Comparison of ENCODE assay signal across 12 cellular contexts in genomic region chr14:50657753-50658152, GRCh38. TPM values are rescaled to one million over a fixed set of nuclear protein-coding genes. Genes with fewer than 3 reads are reported as not detected.
A peak's percentile ranks its signal among the peaks of the same experiment; 100 is the strongest.
DNase-seq lines count a peak whose midpoint lies in the region; ATAC-seq and TF ChIP-seq lines count a peak whose summit lies in the region.
"Had no signal": no experiment of that assay in that cellular context is flagged by ENCODE, and none has a peak within 500 bp of the region (broad histone marks: within the 10 kb centered on the region; RNA-seq: fewer than 3 reads in every experiment).

No MANE protein-coding gene starts in this region.

- peak; percentile 12; the same call in 1 of the 2 replicates for ATAC-seq in IMR-90 (ENCODE audit: low read depth)
- peak; percentile 20 to 42 (median 25) for ATAC-seq in right lobe of liver
- ATAC-seq in HG03095 (IDR thresholded peaks at IDR 0.05; ENCODE audit: unreplicated experiment): no peak
- ATAC-seq in GM18505 (IDR thresholded peaks at IDR 0.05; ENCODE audit: unreplicated experiment): no peak
- no peak for ATAC-seq in stimulated activated memory B cell treated with anti-CD40 and anti-IgM and Interleukin-4, amounts not matched to agents 10 μg/mL and 1 μg/mL and 100 μg/mL, for 72 hours

- TF ChIP-seq CTCF in IMR-90 (conservative IDR thresholded peaks at IDR 0.05; ENCODE audit: low read depth, low read length) (no peak), chondrocyte (IDR thresholded peaks at IDR 0.05) (no peak), right lobe of liver (IDR thresholded peaks at IDR 0.05) (no peak), suprapubic skin (IDR thresholded peaks at IDR 0.05) (no peak)

- TF ChIP-seq RAD21 in IMR-90 (IDR thresholded peaks at IDR 0.05; ENCODE audit: low read length): no peak

- no peaks in the 10 kb centered on the region for H3K27me3 ChIP-seq in IMR-90 (ENCODE audit: control insufficient read depth, insufficient read depth, low read length)
- no peaks in the 10 kb centered on the region for H3K27me3 ChIP-seq in right lobe of liver
- no peaks in the 10 kb centered on the region for H3K27me3 ChIP-seq in suprapubic skin

- H4K8ac ChIP-seq in IMR-90 (ENCODE audit: low read depth in 2 of 2, low read length in 2 of 2): peak overlapping the region in 1 of 2 experiments; percentile 5; a peak in 1 of 4 replicates

- peaks cover 11% of the 10 kb centered on the region; the same call in 1 of the 2 replicates for H4K20me1 ChIP-seq in IMR-90 (ENCODE audit: insufficient read depth, low read length)

- H2BK15ac ChIP-seq in IMR-90 (ENCODE audit: low read depth, low read length): no peak overlapping the region

- BruUV-seq in IMR-90 (replicated peaks; lab: Mats Ljungman, UMichigan): no TSS peak

- no peak overlapping the region for H3K4me3 ChIP-seq in IMR-90 (ENCODE audit: insufficient read depth, low read depth, low read length)
- H3K4me3 ChIP-seq in right lobe of liver: peak overlapping the region in 1 of 3 donors; percentile 1
- H3K4me3 ChIP-seq in suprapubic skin: peak overlapping the region; percentile 20

- TF ChIP-seq EP300 in suprapubic skin (IDR thresholded peaks at IDR 0.05): no peak

- no peaks in the 10 kb centered on the region for H3K9me1 ChIP-seq in IMR-90 (ENCODE audit: insufficient read depth, low read length)

- 0 out of 2 replicates have a peak overlapping the region, but pooled peaks have one; percentile 29 for H3K9ac ChIP-seq in IMR-90 (ENCODE audit: low read depth, low read length)

- dilution Hi-C loops in IMR-90 (cut with HindIII; ENCODE audit: low sequenced_read_pairs, unreplicated experiment): no loop called here

- H3K18ac ChIP-seq in IMR-90 (ENCODE audit: low read depth, low read length): no peak overlapping the region

- POLR2A ChIA-PET in IMR-90 (lab: Charles Lee; ENCODE audit: unreplicated experiment): no interaction called here

- peak overlapping the region; percentile 59 for H3K4me3 Mint-ChIP-seq in chondrocyte (ENCODE audit: unreplicated experiment)
- H3K4me3 Mint-ChIP-seq in stimulated activated memory B cell treated with anti-CD40 and anti-IgM and Interleukin-4, amounts not matched to agents 10 μg/mL and 1 μg/mL and 100 μg/mL, for 72 hours: no peak overlapping the region

- DNase-seq in IMR-90 (no peak), chondrocyte (ENCODE audit: low spot score) (no peak), right lobe of liver (no peak), suprapubic skin (ENCODE audit: low spot score in 2 of 2) (no peak), medulla oblongata (ENCODE audit: extremely low spot score) (no peak)
- DNase-seq: activated gamma-delta T cell, NCI-H2171 had no signal

- no peaks in the 10 kb centered on the region for H3K9me3 ChIP-seq in IMR-90 (ENCODE audit: control insufficient read depth, insufficient read depth, low read length)
- no peaks in the 10 kb centered on the region for H3K9me3 ChIP-seq in right lobe of liver
- no peaks in the 10 kb centered on the region for H3K9me3 ChIP-seq in suprapubic skin

- no peak overlapping the region for H2BK20ac ChIP-seq in IMR-90 (ENCODE audit: low read depth, low read length)

- H3K56ac ChIP-seq in IMR-90 (ENCODE audit: extremely low read depth, insufficient read depth, low read length): no peak overlapping the region

- H4K91ac ChIP-seq in IMR-90 (ENCODE audit: insufficient read depth, low read depth, low read length): no peak overlapping the region

- H3K4me1 Mint-ChIP-seq in chondrocyte (ENCODE audit: low read depth): peaks cover 60% of the 10 kb centered on the region
- H3K4me1 Mint-ChIP-seq in stimulated activated memory B cell treated with anti-CD40 and anti-IgM and Interleukin-4, amounts not matched to agents 10 μg/mL and 1 μg/mL and 100 μg/mL, for 72 hours: peaks cover 48% of the 10 kb centered on the region

- peaks cover 27 to 73% of the 10 kb centered on the region in 2 experiments for H3K79me1 ChIP-seq in IMR-90 (ENCODE audit: low read depth in 1 of 2, low read length in 2 of 2)

- H2BK120ac ChIP-seq in IMR-90 (ENCODE audit: low read depth, low read length): no peak overlapping the region

- in situ Hi-C loops in IMR-90 (cut with MboI; ENCODE audit: low sequenced_read_pairs): no loop called here

- H2AFZ ChIP-seq in IMR-90 (replicated peaks; ENCODE audit: low read length, poor library complexity): no peak overlapping the region

- WGBS in IMR-90 (ENCODE audit: extremely low coverage in 2 of 2, insufficient read length in 1 of 2), 2 experiments: no CpG with 5 or more reads among the region's 2 CpGs
- 24% methylated on average over 2 of the region's 2 CpGs for WGBS in right lobe of liver (ENCODE audit: insufficient coverage, low coverage, low lambda C conversion rate, missing lambda C conversion rate)
- 28% methylated on average over 2 of the region's 2 CpGs for WGBS in suprapubic skin

- H2AK5ac ChIP-seq in IMR-90 (ENCODE audit: low read depth, low read length): no peak overlapping the region

- H3K4ac ChIP-seq in IMR-90 (ENCODE audit: low read depth, low read length): no peak overlapping the region

- peaks cover 3% of the 10 kb centered on the region; the same call in 1 of the 2 replicates for H3K4me1 ChIP-seq in IMR-90 (ENCODE audit: control insufficient read depth, insufficient read depth, low read length)
- H3K4me1 ChIP-seq in right lobe of liver: peaks cover 0 to 11% (median 5%) of the 10 kb centered on the region in 4 donors
- H3K4me1 ChIP-seq in suprapubic skin: peaks cover 41% of the 10 kb centered on the region

- peaks cover 16% of the 10 kb centered on the region for H3K36me3 Mint-ChIP-seq in chondrocyte (ENCODE audit: low read depth)
- peaks cover 33% of the 10 kb centered on the region for H3K36me3 Mint-ChIP-seq in stimulated activated memory B cell treated with anti-CD40 and anti-IgM and Interleukin-4, amounts not matched to agents 10 μg/mL and 1 μg/mL and 100 μg/mL, for 72 hours

- H3K36me3 ChIP-seq in IMR-90 (ENCODE audit: control insufficient read depth, insufficient read depth, low read length): peaks cover 9% of the 10 kb centered on the region
- H3K36me3 ChIP-seq in right lobe of liver: no peaks in the 10 kb centered on the region
- peaks cover 8% of the 10 kb centered on the region for H3K36me3 ChIP-seq in suprapubic skin

- H4K5ac ChIP-seq in IMR-90 (ENCODE audit: low read depth, low read length): no peak overlapping the region

- H3K9me3 Mint-ChIP-seq in chondrocyte (ENCODE audit: low read depth): peaks cover 8% of the 10 kb centered on the region
- H3K9me3 Mint-ChIP-seq in stimulated activated memory B cell treated with anti-CD40 and anti-IgM and Interleukin-4, amounts not matched to agents 10 μg/mL and 1 μg/mL and 100 μg/mL, for 72 hours: peaks cover 2% of the 10 kb centered on the region

- no peak overlapping the region for H3K23ac ChIP-seq in IMR-90 (ENCODE audit: low read depth, low read length)

- no peak overlapping the region for H3K14ac ChIP-seq in IMR-90 (replicated peaks; ENCODE audit: low read depth, low read length)

- TF ChIP-seq POLR2A in IMR-90 (IDR thresholded peaks at IDR 0.05; ENCODE audit: low read depth, low read length): no peak
- TF ChIP-seq POLR2A in right lobe of liver (IDR thresholded peaks at IDR 0.05): no peak
- no peak for TF ChIP-seq POLR2A in suprapubic skin (IDR thresholded peaks at IDR 0.05)
- TF ChIP-seq POLR2A in GM18505 (IDR thresholded peaks at IDR 0.05; ENCODE audit: borderline replicate concordance, extremely low read depth, insufficient read depth, insufficient read length): no peak

- H3K27me3 Mint-ChIP-seq in chondrocyte (ENCODE audit: low read depth): no peaks in the 10 kb centered on the region
- H3K27me3 Mint-ChIP-seq in stimulated activated memory B cell treated with anti-CD40 and anti-IgM and Interleukin-4, amounts not matched to agents 10 μg/mL and 1 μg/mL and 100 μg/mL, for 72 hours: no peaks in the 10 kb centered on the region
- H3K27me3 Mint-ChIP-seq: progenitor cell of endocrine pancreas had no signal

- H2BK5ac ChIP-seq in IMR-90 (ENCODE audit: low read depth, low read length, poor library complexity, severe bottlenecking): peak overlapping the region; percentile 44

- H3K27ac Mint-ChIP-seq in chondrocyte (ENCODE audit: unreplicated experiment): peak overlapping the region; percentile 78
- H3K27ac Mint-ChIP-seq in stimulated activated memory B cell treated with anti-CD40 and anti-IgM and Interleukin-4, amounts not matched to agents 10 μg/mL and 1 μg/mL and 100 μg/mL, for 72 hours: no peak overlapping the region
- H3K27ac Mint-ChIP-seq: progenitor cell of endocrine pancreas had no signal

- H3K27ac ChIP-seq in IMR-90 (ENCODE audit: insufficient read depth, low read length) (peak overlapping the region; percentile 55; the same call in 1 of the 2 replicates), right lobe of liver (peak overlapping the region; percentile 29 to 67 (median 39)), suprapubic skin (peak overlapping the region; percentile 69)
- H3K27ac ChIP-seq: HL-60 had no signal

- peak overlapping the region; percentile 50 for H3K4me2 ChIP-seq in IMR-90 (ENCODE audit: low read depth, low read length)

- intact Hi-C loops in IMR-90 (cut with micrococcal nuclease) (loop anchor here (10.0 kb wide), 1 partner anchor 277 kb away; no protein-coding TSS in a partner anchor), right lobe of liver (cut with DNase I) (no loop called here)

- CTCF ChIA-PET in IMR-90 (lab: Yijun Ruan, JAX): interaction anchor here (1.0 to 1.2 kb wide), 2 partner anchors 38 to 57 kb away, joined by 3 to 6 read pairs; no protein-coding TSS in a partner anchor

- no peak overlapping the region for H2AK9ac ChIP-seq in IMR-90 (replicated peaks; ENCODE audit: low read depth, low read length, poor library complexity)

TF ChIP-seq in IMR-90, 13 proteins besides CTCF, POLR2A, EP300 and RAD21 (continues in another document):
- TF ChIP-seq BHLHE40 (IDR thresholded peaks at IDR 0.05; ENCODE audit: low read depth, low read length): no peak
- no peak for TF ChIP-seq FOS (IDR thresholded peaks at IDR 0.05; ENCODE audit: low read depth, low read length)
- no peak for TF ChIP-seq ELK1 (IDR thresholded peaks at IDR 0.05; ENCODE audit: borderline replicate concordance, low read depth, low read length)
- TF ChIP-seq CEBPB (IDR thresholded peaks at IDR 0.05; ENCODE audit: low read depth, low read length): no peak

RNA-seq across cellular contexts. Expression of gene SAV1, which starts 10.4 kb away (rescaled TPM):
- total RNA-seq in IMR-90 (2012; rRNA removed) (18.8 and 25.0 TPM in 2 replicates), chondrocyte (25.1 to 29.6 TPM (median 28.2 TPM) in 3 replicates), right lobe of liver (10 to 100 TPM in 3 of 6 experiments, 1 to 10 TPM in 3; 7.8 to 13.8 (median 10.0) TPM), suprapubic skin (10 to 100 TPM; 23.3 to 40.0 (median 26.2) TPM)
- 14.7 and 17.0 TPM in 2 replicates for polyA plus RNA-seq in IMR-90 (2012; rRNA removed)
- 5.3 and 10.8 TPM in 2 replicates for polyA plus RNA-seq in IMR-90 (2012; cell fraction: cytosol; rRNA removed)
- 8.1 and 8.3 TPM in 2 replicates for polyA plus RNA-seq in IMR-90 (2012; cell fraction: nucleus; rRNA removed; ENCODE audit: low replicate concordance)

Comparison
In these comparisons a context has a peak if more than half of its experiments do, and no peak if none do; other contexts are left out.
1. ATAC-seq: peak in IMR-90 (single experiment) and right lobe of liver (4 of 4); none in HG03095 (single experiment), GM18505 (single experiment) and stimulated activated memory B cell treated with anti-CD40 and anti-IgM and Interleukin-4, amounts not matched to agents 10 μg/mL and 1 μg/mL and 100 μg/mL, for 72 hours (single experiment).
2. Peak in every context shown above with its lines, with median percentiles within 50 percentile points of each other: H3K27ac ChIP-seq.